In genomic region chr20:43726811-43727338, GRCh38 we compare ENCODE assay signal across 1 cellular context.
TF ChIP-seq lines count a peak whose summit lies in the region.

GTSF1L (minus strand) TSS chr20:43727002; CDS start chr20:43726694, 308 bp downstream.

TF ChIP-seq in K562, 482 proteins besides CTCF, POLR2A, EP300 and RAD21:
- TF ChIP-seq PRDM10 (IDR thresholded peaks at IDR 0.05; ENCODE audit: partially characterized antibody) (peak; percentile 96), USF1 (CRISPR knock-in tag; IDR thresholded peaks at IDR 0.05) (no peak)
TF ChIP-seq in K562: peak in this region for 1.
